31 cellular contexts compared by ENCODE assay signal in genomic region chr9:105248691-105249090, GRCh38. TPM values are rescaled to one million over a fixed set of nuclear protein-coding genes. Genes with fewer than 3 reads are reported as not detected.
A peak's percentile ranks its signal among the peaks of the same experiment; 100 is the strongest.
DNase-seq lines count a peak whose midpoint lies in the region; ATAC-seq, FAIRE-seq and TF ChIP-seq lines count a peak whose summit lies in the region.
"Had no signal": no experiment of that assay in that cellular context is flagged by ENCODE, and none has a peak within 500 bp of the region (broad histone marks: within the 10 kb centered on the region; RNA-seq: fewer than 3 reads in every experiment).

No MANE protein-coding gene starts in this region.

- no peaks in the 10 kb centered on the region for H3K36me3 ChIP-seq in KMS-11 (ENCODE audit: insufficient read depth)
- H3K36me3 ChIP-seq in mesendoderm (ENCODE audit: control insufficient read depth, insufficient read depth, low read length): no peaks in the 10 kb centered on the region
- no peaks in the 10 kb centered on the region for H3K36me3 ChIP-seq in naive thymus-derived CD4-positive, alpha-beta T cell (ENCODE audit: control insufficient read depth in 2 of 3, insufficient read depth in 3 of 3, low read length in 3 of 3)
- H3K36me3 ChIP-seq: ascending aorta, cardiac muscle cell, heart right ventricle, ovary, SJCRH30 had no signal

- no peaks in the 10 kb centered on the region for H3K9me3 ChIP-seq in naive thymus-derived CD4-positive, alpha-beta T cell (ENCODE audit: control insufficient read depth in 2 of 3, low read length in 3 of 3)
- H3K9me3 ChIP-seq: ascending aorta, heart right ventricle, mucosa of descending colon, ovary, SJCRH30 had no signal

- TF ChIP-seq CTCF in D721Med (IDR thresholded peaks at IDR 0.05; ENCODE audit: insufficient read depth, missing control alignments) (no peak), KMS-11 (conservative IDR thresholded peaks at IDR 0.05; ENCODE audit: low read depth, low read length) (no peak), brain (conservative IDR thresholded peaks at IDR 0.05) (no peak)

- H3K18ac ChIP-seq in mesendoderm (ENCODE audit: low read length): no peak overlapping the region

- H3K4me2 ChIP-seq in KMS-11 (peak overlapping the region; percentile 97), mesendoderm (ENCODE audit: low read length) (no peak overlapping the region)

- DNase-seq in D721Med (ENCODE audit: insufficient read length, low spot score): no peak
- no peak for DNase-seq in mesendoderm
- no peak for DNase-seq in midbrain (lab: John Stamatoyannopoulos, UW)
- no peak for DNase-seq in naive thymus-derived CD4-positive, alpha-beta T cell
- no peak for DNase-seq in NCI-H128 (lab: John Stamatoyannopoulos, UW; ENCODE audit: unreplicated experiment)
- no peak for DNase-seq in Ammon's horn (ENCODE audit: low spot score)
- DNase-seq: activated CD4-positive, alpha-beta T cell treated with anti-CD3 and anti-CD28 coated beads, Interleukin-2, amount 50 U/mL, for 1 hour; activated gamma-delta T cell; activated naive CD8-positive, alpha-beta T cell treated with anti-CD3 and anti-CD28 coated beads, Interleukin-2, amount 10 ng/mL, durations not matched to agents 7 days and 5 days; activated T-cell treated with anti-CD3 and anti-CD28 coated beads, Interleukin-2, amount 50 U/mL, for 24 hours; CD4-positive, alpha-beta T cell; cortex of kidney; foreskin fibroblast; heart right ventricle; HFFc6; kidney glomerular epithelial cell; mucosa of descending colon; NCI-H1105 treated with DMSO at 0.1 percent for 48 hours; NCI-H2081; NCI-H226; ovary; SJCRH30; T-helper 9 cell had no signal

- H3K27ac ChIP-seq in KMS-11: no peak overlapping the region; the same call in 1 of the 2 replicates
- no peak overlapping the region for H3K27ac ChIP-seq in mesendoderm (ENCODE audit: low read depth, low read length)
- no peak overlapping the region for H3K27ac ChIP-seq in naive thymus-derived CD4-positive, alpha-beta T cell (ENCODE audit: low read depth, low read length)
- H3K27ac ChIP-seq: ascending aorta, cardiac muscle cell, heart right ventricle, ovary, SJCRH30, VCaP had no signal

- peaks cover 46% of the 10 kb centered on the region for H3K4me1 Mint-ChIP-seq in brain
- H3K4me1 Mint-ChIP-seq in naive thymus-derived CD4-positive, alpha-beta T cell: peaks cover 15 to 30% (median 23%) of the 10 kb centered on the region in 7 donors

- no peak overlapping the region for H2AK5ac ChIP-seq in mesendoderm (ENCODE audit: low read length)

- H3K4ac ChIP-seq in mesendoderm (ENCODE audit: low read depth, low read length): no peak overlapping the region

- whole genome bisulfite sequencing in mesendoderm (ENCODE audit: extremely low coverage, insufficient coverage, low lambda C conversion rate): no CpG with 5 or more reads among the region's 3 CpGs

- H3K79me2 ChIP-seq in KMS-11 (ENCODE audit: insufficient read depth, low read depth) (peaks cover 88% of the 10 kb centered on the region), mesendoderm (ENCODE audit: control insufficient read depth, insufficient read depth, low read length) (peaks cover 54% of the 10 kb centered on the region)

- no peak overlapping the region for H2BK15ac ChIP-seq in mesendoderm (replicated peaks; ENCODE audit: low read depth)

- no peaks in the 10 kb centered on the region for H3K27me3 ChIP-seq in KMS-11 (ENCODE audit: insufficient read depth, low read depth)
- H3K27me3 ChIP-seq in mesendoderm (ENCODE audit: insufficient read depth, low read length, poor library complexity): no peaks in the 10 kb centered on the region
- no peaks in the 10 kb centered on the region for H3K27me3 ChIP-seq in naive thymus-derived CD4-positive, alpha-beta T cell (ENCODE audit: control insufficient read depth in 2 of 2, insufficient read depth in 2 of 2, low read length in 2 of 2)
- H3K27me3 ChIP-seq: ascending aorta, cardiac muscle cell, heart right ventricle, ovary, SJCRH30 had no signal

- H3K4me3 ChIP-seq in KMS-11 (IDR thresholded peaks at IDR 0.05; ENCODE audit: insufficient read depth, low read depth, low read length): no peak overlapping the region
- no peak overlapping the region for H3K4me3 ChIP-seq in mesendoderm (ENCODE audit: low read length)
- no peak overlapping the region for H3K4me3 ChIP-seq in naive thymus-derived CD4-positive, alpha-beta T cell (ENCODE audit: low read length)
- H3K4me3 ChIP-seq: ascending aorta, cardiac muscle cell, heart right ventricle, mucosa of descending colon, ovary, SJCRH30 had no signal

- POLR2A ChIA-PET in naive thymus-derived CD4-positive, alpha-beta T cell (lab: Charles Lee): no interaction called here

- peaks cover 12% of the 10 kb centered on the region for H3K79me1 ChIP-seq in mesendoderm (ENCODE audit: low read length)

- CTCF ChIA-PET in naive thymus-derived CD4-positive, alpha-beta T cell (lab: Charles Lee): no interaction called here

- no peaks in the 10 kb centered on the region for H3K9me3 Mint-ChIP-seq in brain
- no peaks in the 10 kb centered on the region for H3K9me3 Mint-ChIP-seq in naive thymus-derived CD4-positive, alpha-beta T cell
- H3K9me3 Mint-ChIP-seq: activated naive CD8-positive, alpha-beta T cell treated with anti-CD3 and anti-CD28 coated beads, Interleukin-2, amount 10 ng/mL, durations not matched to agents 7 days and 5 days; activated T-cell treated with anti-CD3 and anti-CD28 coated beads, Interleukin-2, amount 50 U/mL, for 24 hours; CD4-positive, alpha-beta T cell; HFFc6; natural killer cell treated with Interleukin-12 subunit alpha and Interleukin-12 subunit beta and Interleukin-15 and Interleukin-18, amount 100 ng/mL, for 72 hours; stimulated activated effector memory CD8-positive, alpha-beta T cell treated with anti-CD3 and anti-CD28 coated beads, Interleukin-12 subunit alpha, Interleukin-12 subunit beta, amount 100 ng/mL, for 72 hours had no signal

- peaks cover 3% of the 10 kb centered on the region for H3K27me3 Mint-ChIP-seq in brain
- H3K27me3 Mint-ChIP-seq in naive thymus-derived CD4-positive, alpha-beta T cell: peaks cover 0 to 41% (median 0%) of the 10 kb centered on the region in 5 donors
- H3K27me3 Mint-ChIP-seq: CD4-positive, alpha-beta T cell; natural killer cell treated with Interleukin-12 subunit alpha and Interleukin-12 subunit beta and Interleukin-15 and Interleukin-18, amount 100 ng/mL, for 72 hours had no signal

- H3K4me3 Mint-ChIP-seq in brain: peak overlapping the region in 3 of 5 experiments; percentile 9 to 65 (median 49)
- no peak overlapping the region for H3K4me3 Mint-ChIP-seq in naive thymus-derived CD4-positive, alpha-beta T cell
- H3K4me3 Mint-ChIP-seq: activated naive CD8-positive, alpha-beta T cell treated with anti-CD3 and anti-CD28 coated beads, Interleukin-2, amount 10 ng/mL, durations not matched to agents 7 days and 5 days; activated T-cell treated with anti-CD3 and anti-CD28 coated beads, Interleukin-2, amount 50 U/mL, for 24 hours; CD4-positive, alpha-beta T cell; HFFc6; natural killer cell treated with Interleukin-12 subunit alpha and Interleukin-12 subunit beta and Interleukin-15 and Interleukin-18, amount 100 ng/mL, for 72 hours; stimulated activated effector memory CD8-positive, alpha-beta T cell treated with anti-CD3 and anti-CD28 coated beads, Interleukin-12 subunit alpha, Interleukin-12 subunit beta, amount 100 ng/mL, for 72 hours had no signal

- no peaks in the 10 kb centered on the region; the same call in 1 of the 2 replicates for H4K20me1 ChIP-seq in KMS-11 (ENCODE audit: insufficient read depth)

- H4K8ac ChIP-seq in mesendoderm (ENCODE audit: low read depth, low read length): no peak overlapping the region

- peak overlapping the region; percentile 20 for H3K56ac ChIP-seq in mesendoderm (ENCODE audit: low read length)

- H3K4me1 ChIP-seq in KMS-11 (ENCODE audit: low read depth, poor library complexity, severe bottlenecking) (peaks cover 65% of the 10 kb centered on the region), mesendoderm (ENCODE audit: control insufficient read depth, low read depth, low read length) (peaks cover 8% of the 10 kb centered on the region)
- peaks cover 4 to 9% of the 10 kb centered on the region in 2 donors for H3K4me1 ChIP-seq in naive thymus-derived CD4-positive, alpha-beta T cell (ENCODE audit: control insufficient read depth in 2 of 2, insufficient read depth in 2 of 2, low read length in 2 of 2)
- H3K4me1 ChIP-seq: SJCRH30 had no signal

- no peak overlapping the region for H2BK5ac ChIP-seq in mesendoderm (ENCODE audit: low read length)

- intact Hi-C loops in naive thymus-derived CD4-positive, alpha-beta T cell (cut with micrococcal nuclease): loop anchor here (5.0 to 10.0 kb wide), 4 partner anchors 44 to 486 kb away; partner anchors contain the start of gene NIPSNAP3B (in 1 of the 2)

- no peak overlapping the region for H4K5ac ChIP-seq in mesendoderm (ENCODE audit: low read length)

- no peak for ATAC-seq in naive thymus-derived CD4-positive, alpha-beta T cell
- ATAC-seq: heart right ventricle; mucosa of descending colon; natural killer cell treated with Interleukin-12 subunit alpha and Interleukin-12 subunit beta and Interleukin-15 and Interleukin-18, amount 100 ng/mL, for 72 hours; stimulated activated effector memory CD8-positive, alpha-beta T cell treated with anti-CD3 and anti-CD28 coated beads, Interleukin-12 subunit alpha, Interleukin-12 subunit beta, amount 100 ng/mL, for 72 hours had no signal

- peak; percentile 41 for FAIRE-seq in D721Med (lab: Jason Lieb, UNC)
- FAIRE-seq: A204.1 had no signal

- H3K27ac Mint-ChIP-seq in brain: peak overlapping the region in 2 of 5 experiments; percentile 7 to 92
- peak overlapping the region in 1 of 9 donors; percentile 8 for H3K27ac Mint-ChIP-seq in naive thymus-derived CD4-positive, alpha-beta T cell
- H3K27ac Mint-ChIP-seq: activated naive CD8-positive, alpha-beta T cell treated with anti-CD3 and anti-CD28 coated beads, Interleukin-2, amount 10 ng/mL, durations not matched to agents 7 days and 5 days; activated T-cell treated with anti-CD3 and anti-CD28 coated beads, Interleukin-2, amount 50 U/mL, for 24 hours; CD4-positive, alpha-beta T cell; HFFc6; natural killer cell treated with Interleukin-12 subunit alpha and Interleukin-12 subunit beta and Interleukin-15 and Interleukin-18, amount 100 ng/mL, for 72 hours; stimulated activated effector memory CD8-positive, alpha-beta T cell treated with anti-CD3 and anti-CD28 coated beads, Interleukin-12 subunit alpha, Interleukin-12 subunit beta, amount 100 ng/mL, for 72 hours had no signal

- H3K36me3 Mint-ChIP-seq in brain: no peaks in the 10 kb centered on the region
- H3K36me3 Mint-ChIP-seq in naive thymus-derived CD4-positive, alpha-beta T cell: peaks cover 0 to 4% (median 0%) of the 10 kb centered on the region in 5 donors
- H3K36me3 Mint-ChIP-seq: activated naive CD8-positive, alpha-beta T cell treated with anti-CD3 and anti-CD28 coated beads, Interleukin-2, amount 10 ng/mL, durations not matched to agents 7 days and 5 days; natural killer cell treated with Interleukin-12 subunit alpha and Interleukin-12 subunit beta and Interleukin-15 and Interleukin-18, amount 100 ng/mL, for 72 hours; stimulated activated effector memory CD8-positive, alpha-beta T cell treated with anti-CD3 and anti-CD28 coated beads, Interleukin-12 subunit alpha, Interleukin-12 subunit beta, amount 100 ng/mL, for 72 hours had no signal

- no peak overlapping the region for H3K23ac ChIP-seq in mesendoderm (ENCODE audit: low read length)

- H3K9ac ChIP-seq in KMS-11: no peak overlapping the region
- no peak overlapping the region for H3K9ac ChIP-seq in mesendoderm (ENCODE audit: low read length)

- no peak overlapping the region for H2BK120ac ChIP-seq in mesendoderm (ENCODE audit: low read depth, low read length)

- H2AFZ ChIP-seq in KMS-11 (ENCODE audit: low read depth): no peak overlapping the region

RNA-seq across cellular contexts. Expression of gene SLC44A1, which starts 4.2 kb away (rescaled TPM):
- 92.3 TPM for polyA plus RNA-seq in brain (ENCODE audit: insufficient read depth, low read depth, low replicate concordance)
- 23.9 TPM for polyA plus RNA-seq in mesendoderm (2013, experiment 1 of 2)
- polyA plus RNA-seq in mesendoderm (2013, experiment 2 of 2): 23.2 TPM
- total RNA-seq in naive thymus-derived CD4-positive, alpha-beta T cell: 10 to 100 TPM in 3 of 5 experiments, 1 to 10 TPM in 2; 7.7 to 13.8 (median 11.1) TPM
- 10 to 100 TPM; 19.3 to 21.8 TPM for polyA plus RNA-seq in naive thymus-derived CD4-positive, alpha-beta T cell

Comparison
In these comparisons a context has a peak if more than half of its experiments do, and no peak if none do; other contexts are left out.
1. H3K4me3 Mint-ChIP-seq: peak in brain (3 of 5); none in naive thymus-derived CD4-positive, alpha-beta T cell (0 of 10).